In genomic region chr10:72783290-72783689, GRCh38 we compare ENCODE assay signal across 22 cellular contexts.
DNase-seq lines count a peak whose midpoint lies in the region; ATAC-seq, FAIRE-seq and TF ChIP-seq lines count a peak whose summit lies in the region.
"Had no signal": no experiment of that assay in that cellular context is flagged by ENCODE, and none has a peak within 500 bp of the region (broad histone marks: within the 10 kb centered on the region; RNA-seq: fewer than 3 reads in every experiment).

No MANE protein-coding gene starts in this region.

- DNase-seq in HFFc6 = no peak
- peak; percentile 3 for DNase-seq in left kidney (ENCODE audit: low read depth, low spot score)
- DNase-seq in smooth muscle cell (lab: John Stamatoyannopoulos, UW; ENCODE audit: unreplicated experiment) = no peak
- no peak for DNase-seq in small intestine
- DNase-seq in NCI-H524 treated with DMSO at 0.1 percent for 48 hours (lab: John Stamatoyannopoulos, UW) = no peak
- no peak for DNase-seq in NCI-H2081 (lab: John Stamatoyannopoulos, UW)
- DNase-seq: activated CD4-positive, alpha-beta T cell treated with anti-CD3 and anti-CD28 coated beads for 48 hours; CD4-positive, CD25-positive, alpha-beta regulatory T cell; GOT3; NCI-H1436; Right ventricle myocardium superior; sigmoid colon; stimulated activated CD4-positive, alpha-beta T cell treated with anti-CD3 and anti-CD28 coated beads, Interleukin-1b, Interleukin-23, amount 100 ng/mL, for 48 hours; stimulated activated naive B cell treated with anti-CD40 and anti-IgM and Interleukin-4, amounts not matched to agents 10 μg/mL and 1 μg/mL and 100 μg/mL, for 72 hours; thyroid gland had no signal

- H3K27ac ChIP-seq in smooth muscle cell (ENCODE audit: low read depth) (no peak overlapping the region), small intestine (ENCODE audit: low read depth in 1 of 2, low read length in 1 of 2) (no peak overlapping the region)
- H3K27ac ChIP-seq: coronary artery, sigmoid colon, thyroid gland had no signal

- H3K36me3 Mint-ChIP-seq in HFFc6 (ENCODE audit: low read depth) = peaks cover 4% of the 10 kb centered on the region; the same call in 1 of the 2 replicates
- H3K36me3 Mint-ChIP-seq in brain = peaks cover 15% of the 10 kb centered on the region
- H3K36me3 Mint-ChIP-seq: CD4-positive, CD25-positive, alpha-beta regulatory T cell; stimulated activated naive B cell treated with anti-CD40 and anti-IgM and Interleukin-4, amounts not matched to agents 10 μg/mL and 1 μg/mL and 100 μg/mL, for 72 hours had no signal

- FAIRE-seq in small intestine (lab: Jason Lieb, UNC) = no peak
- FAIRE-seq: endometrium, GM12878, HepG2 had no signal

- H4K20me1 ChIP-seq in smooth muscle cell (ENCODE audit: low read depth) = peaks cover 39% of the 10 kb centered on the region

- H3K4me3 ChIP-seq in smooth muscle cell (no peak overlapping the region), small intestine (ENCODE audit: low read depth in 1 of 2, low read length in 2 of 2) (no peak overlapping the region)
- H3K4me3 ChIP-seq: coronary artery, GM12878, sigmoid colon, thyroid gland had no signal

- TF ChIP-seq CTCF in HFFc6 (IDR thresholded peaks at IDR 0.05) (no peak), brain (conservative IDR thresholded peaks at IDR 0.05) (no peak), smooth muscle cell (IDR thresholded peaks at IDR 0.05; ENCODE audit: borderline replicate concordance, insufficient read depth, poor library complexity, severe bottlenecking) (no peak)

- no peaks in the 10 kb centered on the region; the same call in 1 of the 2 replicates for H3K27me3 Mint-ChIP-seq in HFFc6 (ENCODE audit: insufficient read depth)
- no peaks in the 10 kb centered on the region for H3K27me3 Mint-ChIP-seq in brain
- H3K27me3 Mint-ChIP-seq: CD4-positive, CD25-positive, alpha-beta regulatory T cell; stimulated activated naive B cell treated with anti-CD40 and anti-IgM and Interleukin-4, amounts not matched to agents 10 μg/mL and 1 μg/mL and 100 μg/mL, for 72 hours had no signal

- H3K36me3 ChIP-seq in smooth muscle cell (ENCODE audit: low read depth) (no peaks in the 10 kb centered on the region), small intestine (ENCODE audit: control insufficient read depth in 2 of 2, insufficient read depth in 2 of 2, low read length in 2 of 2) (peaks cover 0 to 3% of the 10 kb centered on the region in 2 donors)
- H3K36me3 ChIP-seq: sigmoid colon, thyroid gland had no signal

- H3K27me3 ChIP-seq in smooth muscle cell (ENCODE audit: low read depth) (no peaks in the 10 kb centered on the region), small intestine (ENCODE audit: control insufficient read depth in 2 of 2, insufficient read depth in 2 of 2, low read length in 2 of 2) (no peaks in the 10 kb centered on the region)
- H3K27me3 ChIP-seq: sigmoid colon, thyroid gland had no signal

- H3K27ac Mint-ChIP-seq in HFFc6 (peak overlapping the region; percentile 8; the same call in 1 of the 2 replicates), brain (peak overlapping the region in 4 of 5 experiments; percentile 34 to 77 (median 52))
- H3K27ac Mint-ChIP-seq: activated T-helper 1 cell treated with anti-CD3 and anti-CD28 coated beads, Interleukin-12 subunit alpha, Interleukin-12 subunit beta, Interleukin-2, Interleukin-4 antibody, amounts not matched to agents 30 ng/mL and 10 ng/mL and 1 ng/mL, durations not matched to agents 14 hours and 24 hours and 36 hours; CD4-positive, CD25-positive, alpha-beta regulatory T cell; stimulated activated naive B cell treated with anti-CD40 and anti-IgM and Interleukin-4, amounts not matched to agents 10 μg/mL and 1 μg/mL and 100 μg/mL, for 72 hours had no signal

- H3K9me3 Mint-ChIP-seq in HFFc6 (no peaks in the 10 kb centered on the region), brain (peaks cover 0 to 14% (median 12%) of the 10 kb centered on the region in 5 experiments)
- H3K9me3 Mint-ChIP-seq: activated T-helper 1 cell treated with anti-CD3 and anti-CD28 coated beads, Interleukin-12 subunit alpha, Interleukin-12 subunit beta, Interleukin-2, Interleukin-4 antibody, amounts not matched to agents 30 ng/mL and 10 ng/mL and 1 ng/mL, durations not matched to agents 14 hours and 24 hours and 36 hours; CD4-positive, CD25-positive, alpha-beta regulatory T cell; stimulated activated naive B cell treated with anti-CD40 and anti-IgM and Interleukin-4, amounts not matched to agents 10 μg/mL and 1 μg/mL and 100 μg/mL, for 72 hours had no signal

- peak overlapping the region; percentile 41 for H3K4me2 ChIP-seq in smooth muscle cell

- no peak overlapping the region for H2AFZ ChIP-seq in smooth muscle cell (ENCODE audit: low read depth)

- H3K4me1 ChIP-seq in smooth muscle cell (ENCODE audit: low read depth) (peaks cover 23% of the 10 kb centered on the region), small intestine (ENCODE audit: control insufficient read depth in 2 of 2, insufficient read depth in 1 of 2, low read depth in 1 of 2, low read length in 1 of 2) (no peaks in the 10 kb centered on the region)

- no peak overlapping the region for H3K9ac ChIP-seq in smooth muscle cell (ENCODE audit: low read depth)

- peaks cover 50% of the 10 kb centered on the region for H3K4me1 Mint-ChIP-seq in HFFc6 (ENCODE audit: low read depth)
- peaks cover 51% of the 10 kb centered on the region for H3K4me1 Mint-ChIP-seq in brain

- H3K79me2 ChIP-seq in smooth muscle cell (ENCODE audit: low read depth) = peaks cover 6% of the 10 kb centered on the region

- H3K4me3 Mint-ChIP-seq in HFFc6 = peak overlapping the region; percentile 14
- H3K4me3 Mint-ChIP-seq in brain = peak overlapping the region; percentile 4 to 52 (median 43)
- H3K4me3 Mint-ChIP-seq: activated T-helper 1 cell treated with anti-CD3 and anti-CD28 coated beads, Interleukin-12 subunit alpha, Interleukin-12 subunit beta, Interleukin-2, Interleukin-4 antibody, amounts not matched to agents 30 ng/mL and 10 ng/mL and 1 ng/mL, durations not matched to agents 14 hours and 24 hours and 36 hours; CD4-positive, CD25-positive, alpha-beta regulatory T cell; stimulated activated naive B cell treated with anti-CD40 and anti-IgM and Interleukin-4, amounts not matched to agents 10 μg/mL and 1 μg/mL and 100 μg/mL, for 72 hours had no signal

- H3K9me3 ChIP-seq in smooth muscle cell (replicated peaks; ENCODE audit: low read depth) (no peaks in the 10 kb centered on the region), small intestine (ENCODE audit: control insufficient read depth, low read depth) (no peaks in the 10 kb centered on the region)
- H3K9me3 ChIP-seq: sigmoid colon, thyroid gland had no signal

- peaks cover 8% of the 10 kb centered on the region for H3F3A ChIP-seq in smooth muscle cell (ENCODE audit: low read depth)

- no peak for ATAC-seq in GM19397 (IDR thresholded peaks at IDR 0.05; ENCODE audit: unreplicated experiment)
- ATAC-seq: GM12878; stimulated activated naive B cell treated with anti-CD40 and anti-IgM and Interleukin-4, amounts not matched to agents 10 μg/mL and 1 μg/mL and 100 μg/mL, for 72 hours had no signal
